18 cellular contexts compared by ENCODE assay signal in the genomic region with DNA sequence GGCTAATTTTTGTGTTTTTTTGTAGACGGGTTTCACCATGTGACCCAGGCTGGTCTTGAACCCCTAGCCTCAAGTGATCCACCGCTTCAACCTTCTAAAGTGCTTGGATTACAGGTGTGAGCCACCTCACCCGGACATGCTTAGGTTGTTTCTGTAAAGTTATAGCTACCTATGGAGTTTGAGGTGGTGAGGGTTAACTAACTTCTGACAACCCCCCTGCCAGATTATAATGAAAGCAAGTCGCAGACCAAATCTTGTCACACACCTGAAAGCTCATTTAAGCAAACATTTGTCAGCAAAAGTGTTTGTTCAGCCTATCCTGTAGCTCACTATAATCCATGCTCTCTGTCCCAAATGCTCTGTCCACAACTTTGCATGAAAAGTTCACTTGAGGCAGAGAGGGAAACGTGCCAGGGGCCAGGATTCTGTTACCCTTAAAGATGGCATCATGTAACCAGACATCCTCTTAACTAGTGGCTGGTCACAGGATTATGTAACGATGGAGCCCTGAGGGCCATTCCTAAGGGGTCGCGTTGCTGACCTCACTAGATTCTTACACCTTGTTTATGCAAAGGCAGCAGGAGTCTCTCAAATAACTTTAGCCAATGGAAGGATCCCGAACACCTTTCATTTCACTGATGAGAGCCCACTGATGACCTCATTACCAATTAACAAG.
"Had no signal": no experiment of that assay in that cellular context is flagged by ENCODE, and none has a peak within 500 bp of the region (broad histone marks: within the 10 kb centered on the region; RNA-seq: fewer than 3 reads in every experiment).

No MANE protein-coding gene starts in this region.

- H3K4me1 ChIP-seq: colonic mucosa, heart left ventricle, testis, upper lobe of left lung had no signal

- H3K27me3 ChIP-seq: colonic mucosa, testis, upper lobe of left lung had no signal

- FAIRE-seq: frontal cortex had no signal

- H3K4me3 ChIP-seq: colonic mucosa, heart left ventricle, mucosa of descending colon, testis, upper lobe of left lung had no signal

- ATAC-seq: activated naive CD8-positive, alpha-beta T cell treated with anti-CD3 and anti-CD28 coated beads, Interleukin-2, amount 50 U/mL, for 24 hours; activated T-cell treated with anti-CD3 and anti-CD28 coated beads, Interleukin-2, amount 50 U/mL, for 4 hours; heart left ventricle; mucosa of descending colon; sciatic nerve; stimulated activated memory B cell treated with anti-CD40 and anti-IgM and Interleukin-4, amounts not matched to agents 10 μg/mL and 1 μg/mL and 100 μg/mL, for 72 hours had no signal

- H3K36me3 ChIP-seq: colonic mucosa, heart left ventricle, upper lobe of left lung had no signal

- H3K27ac ChIP-seq: colonic mucosa, heart left ventricle, testis, upper lobe of left lung, VCaP had no signal

- H3K9me3 ChIP-seq: colonic mucosa, heart left ventricle, mucosa of descending colon, testis, upper lobe of left lung had no signal

- DNase-seq: activated CD4-positive, alpha-beta T cell treated with anti-CD3 and anti-CD28 coated beads, Interleukin-2, amount 50 U/mL, for 1 hour; activated CD4-positive, CD25-positive, alpha-beta regulatory T cell treated with anti-CD3 and anti-CD28 coated beads, Interleukin-2, amount 50 U/mL, for 72 hours; activated CD8-positive, alpha-beta memory T cell treated with anti-CD3 and anti-CD28 coated beads, Interleukin-2, amount 50 U/mL, for 4 hours; activated naive CD4-positive, alpha-beta T cell treated with anti-CD3 and anti-CD28 coated beads, Interleukin-2, amount 10 ng/mL, durations not matched to agents 7 days and 5 days; activated naive CD8-positive, alpha-beta T cell treated with anti-CD3 and anti-CD28 coated beads, Interleukin-2, amount 50 U/mL, for 24 hours; activated T-cell treated with anti-CD3 and anti-CD28 coated beads, Interleukin-2, amount 50 U/mL, for 4 hours; colonic mucosa; heart left ventricle; kidney glomerular epithelial cell; mucosa of descending colon; naive B cell; stimulated activated CD4-positive, alpha-beta T cell treated with anti-CD3 and anti-CD28 coated beads, Interleukin-4, amount 100 ng/mL, for 4 hours; testis; upper lobe of left lung had no signal
